ENCODE assay signal across 9 cellular contexts in genomic region chr6:15622045-15622750, GRCh38. TPM values are rescaled to one million over a fixed set of nuclear protein-coding genes. Genes with fewer than 3 reads are reported as not detected.
DNase-seq lines count a peak whose midpoint lies in the region; ATAC-seq and TF ChIP-seq lines count a peak whose summit lies in the region.
"Had no signal": no experiment of that assay in that cellular context is flagged by ENCODE, and none has a peak within 500 bp of the region (broad histone marks: within the 10 kb centered on the region; RNA-seq: fewer than 3 reads in every experiment).

No MANE protein-coding gene starts in this region.

- peak overlapping the region; percentile 4 for H3K27ac Mint-ChIP-seq in activated CD4-positive, alpha-beta memory T cell treated with anti-CD3 and anti-CD28 coated beads, Interleukin-2, amount 10 ng/mL, durations not matched to agents 7 days and 5 days
- no peak overlapping the region for H3K27ac Mint-ChIP-seq in activated CD4-positive, alpha-beta memory T cell treated with anti-CD3 and anti-CD28 coated beads for 36 hours
- H3K27ac Mint-ChIP-seq: T-helper 1 cell treated with Interleukin-12 subunit alpha and Interleukin-12 subunit beta and Interleukin-4 antibody, amounts not matched to agents 30 μg/mL and 1 μg/mL, for 36 hours had no signal

- WGBS in spleen, 5 donors = 60 to 87% (median 83%) methylated on average over 4 of the region's 4 CpGs

- H3K27me3 Mint-ChIP-seq in activated CD4-positive, alpha-beta memory T cell treated with anti-CD3 and anti-CD28 coated beads, Interleukin-2, amount 10 ng/mL, durations not matched to agents 7 days and 5 days = no peaks in the 10 kb centered on the region
- H3K27me3 Mint-ChIP-seq in activated CD4-positive, alpha-beta memory T cell treated with anti-CD3 and anti-CD28 coated beads for 36 hours = no peaks in the 10 kb centered on the region

- H3K4me3 ChIP-seq in foreskin fibroblast (ENCODE audit: low read depth in 1 of 2, low read length in 2 of 2) (no peak overlapping the region), spleen (no peak overlapping the region)

- H3K9me3 Mint-ChIP-seq in activated CD4-positive, alpha-beta memory T cell treated with anti-CD3 and anti-CD28 coated beads, Interleukin-2, amount 10 ng/mL, durations not matched to agents 7 days and 5 days = no peaks in the 10 kb centered on the region
- H3K9me3 Mint-ChIP-seq in activated CD4-positive, alpha-beta memory T cell treated with anti-CD3 and anti-CD28 coated beads for 36 hours = no peaks in the 10 kb centered on the region
- H3K9me3 Mint-ChIP-seq: T-helper 1 cell treated with Interleukin-12 subunit alpha and Interleukin-12 subunit beta and Interleukin-4 antibody, amounts not matched to agents 30 μg/mL and 1 μg/mL, for 36 hours had no signal

- no peak for TF ChIP-seq POLR2A in spleen (IDR thresholded peaks at IDR 0.05)

- H3K4me1 Mint-ChIP-seq in activated CD4-positive, alpha-beta memory T cell treated with anti-CD3 and anti-CD28 coated beads, Interleukin-2, amount 10 ng/mL, durations not matched to agents 7 days and 5 days = peaks cover 14% of the 10 kb centered on the region
- peaks cover 50% of the 10 kb centered on the region for H3K4me1 Mint-ChIP-seq in activated CD4-positive, alpha-beta memory T cell treated with anti-CD3 and anti-CD28 coated beads for 36 hours (ENCODE audit: low read depth)

- intact Hi-C loops in activated CD4-positive, alpha-beta memory T cell treated with anti-CD3 and anti-CD28 coated beads for 36 hours (cut with micrococcal nuclease) = loop anchor here (5.0 kb wide), 5 partner anchors 35 to 1410 kb away; no protein-coding TSS in a partner anchor
- intact Hi-C loops in spleen (cut with DNase I; ENCODE audit: low total_unique reads) = loop anchor here (10.0 kb wide), 1 partner anchor 1497 kb away; no protein-coding TSS in a partner anchor

- TF ChIP-seq CTCF in RWPE1 (conservative IDR thresholded peaks at IDR 0.05; ENCODE audit: low read depth) = no peak
- TF ChIP-seq CTCF in foreskin fibroblast (IDR thresholded peaks at IDR 0.05; ENCODE audit: low read depth, low read length) = no peak
- TF ChIP-seq CTCF in spleen (IDR thresholded peaks at IDR 0.05 in 8 of 11, conservative IDR thresholded peaks at IDR 0.05 in 3 of 11) = no peak

- no peak for DNase-seq in activated CD4-positive, alpha-beta memory T cell treated with anti-CD3 and anti-CD28 coated beads, Interleukin-2, amount 10 ng/mL, durations not matched to agents 7 days and 5 days
- DNase-seq in activated CD4-positive, alpha-beta memory T cell treated with anti-CD3 and anti-CD28 coated beads for 36 hours = no peak
- DNase-seq in RWPE1 (ENCODE audit: low spot score) (no peak), foreskin fibroblast (peak; percentile 12 to 32), spleen (no peak), DMS153 treated with DMSO at 0.1 percent for 48 hours (lab: John Stamatoyannopoulos, UW; ENCODE audit: unreplicated experiment) (no peak)

- CTCF ChIA-PET in activated CD4-positive, alpha-beta memory T cell treated with anti-CD3 and anti-CD28 coated beads, Interleukin-2, amount 10 ng/mL, durations not matched to agents 7 days and 5 days (lab: Charles Lee) = interaction anchor here (0.6 to 1.8 kb wide), 2 partner anchors 69 to 1012 kb away, joined by 3 to 4 read pairs; no protein-coding TSS in a partner anchor
- CTCF ChIA-PET in activated CD4-positive, alpha-beta memory T cell treated with anti-CD3 and anti-CD28 coated beads for 36 hours (lab: Charles Lee) = interaction anchor here (0.9 to 3.7 kb wide), 10 partner anchors 9 to 1575 kb away, joined by 3 to 26 read pairs (median 4); no protein-coding TSS in a partner anchor
- CTCF ChIA-PET in RWPE1 (lab: Yijun Ruan, JAX) = interaction anchor here (1.4 kb wide), 1 partner anchor 14 kb away, joined by 4 read pairs; no protein-coding TSS in a partner anchor

- H3K9me3 ChIP-seq in spleen = no peaks in the 10 kb centered on the region

- no peak overlapping the region for H3K4me3 Mint-ChIP-seq in activated CD4-positive, alpha-beta memory T cell treated with anti-CD3 and anti-CD28 coated beads, Interleukin-2, amount 10 ng/mL, durations not matched to agents 7 days and 5 days
- no peak overlapping the region for H3K4me3 Mint-ChIP-seq in activated CD4-positive, alpha-beta memory T cell treated with anti-CD3 and anti-CD28 coated beads for 36 hours
- H3K4me3 Mint-ChIP-seq: T-helper 1 cell treated with Interleukin-12 subunit alpha and Interleukin-12 subunit beta and Interleukin-4 antibody, amounts not matched to agents 30 μg/mL and 1 μg/mL, for 36 hours had no signal

- no peaks in the 10 kb centered on the region for H3K27me3 ChIP-seq in spleen (replicated peaks in 1 of 7)

- ATAC-seq in GM18868 (IDR thresholded peaks at IDR 0.05; ENCODE audit: unreplicated experiment) (no peak), GM19455 (IDR thresholded peaks at IDR 0.05; ENCODE audit: unreplicated experiment) (no peak)

- peaks cover 18% of the 10 kb centered on the region for H3K36me3 Mint-ChIP-seq in activated CD4-positive, alpha-beta memory T cell treated with anti-CD3 and anti-CD28 coated beads, Interleukin-2, amount 10 ng/mL, durations not matched to agents 7 days and 5 days (ENCODE audit: low read depth)
- H3K36me3 Mint-ChIP-seq in activated CD4-positive, alpha-beta memory T cell treated with anti-CD3 and anti-CD28 coated beads for 36 hours = peaks cover 10% of the 10 kb centered on the region

- peaks cover 10 to 74% (median 34%) of the 10 kb centered on the region in 6 donors for H3K4me1 ChIP-seq in spleen

- H3K27ac ChIP-seq in RWPE1 (peak overlapping the region; percentile 62), spleen (peak overlapping the region in 6 of 8 donors; percentile 5 to 74 (median 56))

- peaks cover 0 to 29% (median 0%) of the 10 kb centered on the region in 6 donors for H3K36me3 ChIP-seq in spleen

- POLR2A ChIA-PET in activated CD4-positive, alpha-beta memory T cell treated with anti-CD3 and anti-CD28 coated beads, Interleukin-2, amount 10 ng/mL, durations not matched to agents 7 days and 5 days (lab: Charles Lee) = no interaction called here
- POLR2A ChIA-PET in activated CD4-positive, alpha-beta memory T cell treated with anti-CD3 and anti-CD28 coated beads for 36 hours (lab: Charles Lee) = interaction anchor here (0.6 kb wide), 1 partner anchor 36 kb away, joined by 3 read pairs; no protein-coding TSS in a partner anchor
- POLR2A ChIA-PET in RWPE1 (lab: Yijun Ruan, JAX; ENCODE audit: low non-redundant PET) = no interaction called here

RNA-seq across cellular contexts. Expression of gene DTNBP1, which starts 40.6 kb away (rescaled TPM):
- 10 to 100 TPM; 26.5 to 27.9 TPM for total RNA-seq in activated CD4-positive, alpha-beta memory T cell treated with anti-CD3 and anti-CD28 coated beads, Interleukin-2, amount 10 ng/mL, durations not matched to agents 7 days and 5 days
- total RNA-seq in activated CD4-positive, alpha-beta memory T cell treated with anti-CD3 and anti-CD28 coated beads for 36 hours = 10 to 100 TPM; 22.9 to 24.3 TPM
- 10 to 100 TPM; 14.2 to 38.2 (median 35.3) TPM for total RNA-seq in spleen
- 10 to 100 TPM; 21.1 to 42.2 (median 29.3) TPM for polyA plus RNA-seq in spleen

Comparison
In these comparisons a context has a peak if more than half of its experiments do, and no peak if none do; other contexts are left out.
1. DNase-seq: peak in foreskin fibroblast (2 of 2); none in activated CD4-positive, alpha-beta memory T cell treated with anti-CD3 and anti-CD28 coated beads, Interleukin-2, amount 10 ng/mL, durations not matched to agents 7 days and 5 days (single experiment), activated CD4-positive, alpha-beta memory T cell treated with anti-CD3 and anti-CD28 coated beads for 36 hours (single experiment), RWPE1 (single experiment), spleen (single experiment) and DMS153 treated with DMSO at 0.1 percent for 48 hours (single experiment).